In genomic region chr20:63657937-63658748, GRCh38 we compare ENCODE assay signal across 8 cellular contexts. TPM values are rescaled to one million over a fixed set of nuclear protein-coding genes. Genes with fewer than 3 reads are reported as not detected.
A peak's percentile ranks its signal among the peaks of the same experiment; 100 is the strongest.
DNase-seq lines count a peak whose midpoint lies in the region; ATAC-seq, FAIRE-seq and TF ChIP-seq lines count a peak whose summit lies in the region.

RTEL1 (plus strand) TSS chr20:63658312; CDS start chr20:63659403, 1,091 bp downstream.

- peaks cover 5 to 17% of the 10 kb centered on the region in 2 donors for H3K4me1 ChIP-seq in breast epithelium
- H3K4me1 ChIP-seq in iPS-20b (ENCODE audit: insufficient read depth, low read length) = peaks cover 11% of the 10 kb centered on the region
- peaks cover 0 to 2% of the 10 kb centered on the region in 2 donors for H3K4me1 ChIP-seq in small intestine (ENCODE audit: control insufficient read depth in 2 of 2, insufficient read depth in 1 of 2, low read depth in 1 of 2, low read length in 1 of 2)

- ATAC-seq in GM18868 (IDR thresholded peaks at IDR 0.05; ENCODE audit: unreplicated experiment) = peak; percentile 82
- peak; percentile 77 for ATAC-seq in HG03108 (IDR thresholded peaks at IDR 0.05; ENCODE audit: unreplicated experiment)

- FAIRE-seq in small intestine (lab: Jason Lieb, UNC) = no peak

- H3K4me3 ChIP-seq in WERI-Rb-1 (ENCODE audit: low read depth, low read length) (peak within 1 kb of the TSS; percentile 81), breast epithelium (peak within 1 kb of the TSS; percentile 58 to 82 (median 73)), iPS-20b (ENCODE audit: low read length) (peak within 1 kb of the TSS; percentile 95), small intestine (ENCODE audit: low read depth in 1 of 2, low read length in 2 of 2) (peak within 1 kb of the TSS; percentile 37 to 71)

- H3K9ac ChIP-seq in iPS-20b (ENCODE audit: low read depth, low read length) = peak within 1 kb of the TSS; percentile 84

- peak; percentile 43 for TF ChIP-seq POLR2A in breast epithelium (IDR thresholded peaks at IDR 0.05)

- 2 to 7% (median 6%) methylated on average over 72 to 73 of the region's 73 CpGs for WGBS in small intestine, 3 donors

- H3K36me3 ChIP-seq in WERI-Rb-1 (peaks cover 38% of the 10 kb centered on the region), breast epithelium (no peaks in the 10 kb centered on the region), iPS-20b (ENCODE audit: insufficient read depth, low read depth, low read length) (peaks cover 30% of the 10 kb centered on the region), small intestine (ENCODE audit: control insufficient read depth in 2 of 2, insufficient read depth in 2 of 2, low read length in 2 of 2) (peaks cover 0 to 4% of the 10 kb centered on the region in 2 donors)

- in situ Hi-C loops in ACHN (cut with HindIII; ENCODE audit: low pct_ligation_motif_present, low pct_unique_long_range_greater_than_20kb, low sequenced_read_pairs) = no loop called here

- DNase-seq in ACHN (peak; percentile 87), NCI-H2227 (lab: John Stamatoyannopoulos, UW; ENCODE audit: unreplicated experiment) (peak; percentile 96), WERI-Rb-1 (peak; percentile 89), breast epithelium (ENCODE audit: low spot score in 2 of 2) (peak; percentile 88 to 91), small intestine (peak; percentile 90)

- no peaks in the 10 kb centered on the region for H3K27me3 ChIP-seq in WERI-Rb-1 (ENCODE audit: insufficient read depth, low read depth, severe bottlenecking)
- H3K27me3 ChIP-seq in breast epithelium = no peaks in the 10 kb centered on the region
- no peaks in the 10 kb centered on the region for H3K27me3 ChIP-seq in iPS-20b (ENCODE audit: insufficient read depth, low read length)
- H3K27me3 ChIP-seq in small intestine (ENCODE audit: control insufficient read depth in 2 of 2, insufficient read depth in 2 of 2, low read length in 2 of 2) = no peaks in the 10 kb centered on the region

- intact Hi-C loops in breast epithelium (cut with DNase I; ENCODE audit: low total_unique reads) = no loop called here

- TF ChIP-seq CTCF in WERI-Rb-1 (IDR thresholded peaks at IDR 0.05; ENCODE audit: low read depth, low read length) (no peak), breast epithelium (IDR thresholded peaks at IDR 0.05) (peak in 2 of 3 donors; percentile 24 to 27)

- H3K27ac ChIP-seq in WERI-Rb-1 (peak within 1 kb of the TSS; percentile 94), breast epithelium (peak within 1 kb of the TSS; percentile 82 to 94), iPS-20b (ENCODE audit: low read length) (peak within 1 kb of the TSS; percentile 47), small intestine (ENCODE audit: low read depth in 1 of 2, low read length in 1 of 2) (peak within 1 kb of the TSS; percentile 27 to 77)

- H3K9me3 ChIP-seq in WERI-Rb-1 (ENCODE audit: severe bottlenecking) (no peaks in the 10 kb centered on the region), breast epithelium (no peaks in the 10 kb centered on the region), iPS-20b (ENCODE audit: insufficient read depth, low read depth, low read length) (no peaks in the 10 kb centered on the region), small intestine (ENCODE audit: control insufficient read depth, low read depth) (no peaks in the 10 kb centered on the region)

RNA-seq across cellular contexts. Expression of gene RTEL1, which starts in this region (rescaled TPM):
- 10 to 100 TPM; 12.5 to 22.3 (median 15.1) TPM for total RNA-seq in breast epithelium
- polyA plus RNA-seq in small intestine = 10 to 100 TPM in 2 of 3 donors, 1 to 10 TPM in 1; 3.5 to 15.0 (median 11.2) TPM

Comparison
In these comparisons a context has a peak if more than half of its experiments do, and no peak if none do; other contexts are left out.
1. Peak in every context shown above with its lines: DNase-seq, ATAC-seq, H3K4me3 ChIP-seq and H3K27ac ChIP-seq.